8 cellular contexts compared by ENCODE assay signal in genomic region chr12:121537814-121538698, GRCh38. TPM values are rescaled to one million over a fixed set of nuclear protein-coding genes. Genes with fewer than 3 reads are reported as not detected.
DNase-seq lines count a peak whose midpoint lies in the region; ATAC-seq and TF ChIP-seq lines count a peak whose summit lies in the region.

No MANE protein-coding gene starts in this region.

- peak overlapping the region; percentile 56 for H3K4me3 Mint-ChIP-seq in chondrocyte (ENCODE audit: unreplicated experiment)

- H3K4me1 ChIP-seq in thyroid gland, result peaks cover 31 to 46% of the 10 kb centered on the region in 2 donors

- TF ChIP-seq POLR2A in thyroid gland (IDR thresholded peaks at IDR 0.05), result no peak

- H3K27ac ChIP-seq in thyroid gland, result peak overlapping the region; percentile 95 to 99 (median 96)

- no peaks in the 10 kb centered on the region for H3K27me3 ChIP-seq in thyroid gland

- no peak overlapping the region for H3K27ac Mint-ChIP-seq in chondrocyte (ENCODE audit: unreplicated experiment)

- no peaks in the 10 kb centered on the region for H3K36me3 ChIP-seq in thyroid gland

- H3K27me3 Mint-ChIP-seq in chondrocyte (ENCODE audit: low read depth), result no peaks in the 10 kb centered on the region

- H3K36me3 Mint-ChIP-seq in chondrocyte (ENCODE audit: low read depth), result peaks cover 3% of the 10 kb centered on the region

- peaks cover 19% of the 10 kb centered on the region for H3K4me1 Mint-ChIP-seq in chondrocyte (ENCODE audit: low read depth)

- peak overlapping the region; percentile 48 to 54 (median 53) for H3K4me3 ChIP-seq in thyroid gland (replicated peaks in 1 of 3)

- no peaks in the 10 kb centered on the region for H3K9me3 ChIP-seq in thyroid gland

- DNase-seq in Right ventricle myocardium inferior (ENCODE audit: missing footprints) (peak; percentile 72), cardiac septum (ENCODE audit: low spot score) (no peak), chondrocyte (ENCODE audit: low spot score) (no peak), lung microvascular endothelial cell (ENCODE audit: low read depth in 2 of 2) (peak; percentile 9 to 34), thyroid gland (peak; percentile 41 to 46), NCI-H82 treated with DMSO at 0.1 percent for 48 hours (lab: John Stamatoyannopoulos, UW; ENCODE audit: unreplicated experiment) (no peak)

- peak; percentile 14 for ATAC-seq in Right ventricle myocardium inferior
- ATAC-seq in HG03064 (IDR thresholded peaks at IDR 0.05; ENCODE audit: low read depth, unreplicated experiment), result peak; percentile 14
- ATAC-seq in SK-N-SH treated with all-trans-retinoic acid at 6 μM for 48 hours, result peak; percentile 13

- TF ChIP-seq CTCF in chondrocyte (IDR thresholded peaks at IDR 0.05) (no peak), thyroid gland (IDR thresholded peaks at IDR 0.05) (no peak)

- intact Hi-C loops in Right ventricle myocardium inferior (cut with DNase I) (loop anchor here (2.0 to 5.0 kb wide), 2 partner anchors 37 to 44 kb away; partner anchors contain the start of gene KDM2B), cardiac septum (cut with DNase I) (loop anchor here (2.0 to 5.0 kb wide), 4 partner anchors 36 to 149 kb away; partner anchors contain the start of gene ORAI1), thyroid gland (cut with DNase I) (no loop called here)

- 8 to 29% methylated on average over 7 to 26 of the region's 83 CpGs for WGBS in thyroid gland, 2 donors

- H3K9me3 Mint-ChIP-seq in chondrocyte (ENCODE audit: low read depth), result no peaks in the 10 kb centered on the region

TF ChIP-seq in SK-N-SH treated with all-trans-retinoic acid at 6 μM for 48 hours, 23 proteins besides CTCF, POLR2A, EP300 and RAD21:
- no peak for TF ChIP-seq ESRRG (CRISPR knock-in tag; IDR thresholded peaks at IDR 0.05)
- TF ChIP-seq, protein P1, sequence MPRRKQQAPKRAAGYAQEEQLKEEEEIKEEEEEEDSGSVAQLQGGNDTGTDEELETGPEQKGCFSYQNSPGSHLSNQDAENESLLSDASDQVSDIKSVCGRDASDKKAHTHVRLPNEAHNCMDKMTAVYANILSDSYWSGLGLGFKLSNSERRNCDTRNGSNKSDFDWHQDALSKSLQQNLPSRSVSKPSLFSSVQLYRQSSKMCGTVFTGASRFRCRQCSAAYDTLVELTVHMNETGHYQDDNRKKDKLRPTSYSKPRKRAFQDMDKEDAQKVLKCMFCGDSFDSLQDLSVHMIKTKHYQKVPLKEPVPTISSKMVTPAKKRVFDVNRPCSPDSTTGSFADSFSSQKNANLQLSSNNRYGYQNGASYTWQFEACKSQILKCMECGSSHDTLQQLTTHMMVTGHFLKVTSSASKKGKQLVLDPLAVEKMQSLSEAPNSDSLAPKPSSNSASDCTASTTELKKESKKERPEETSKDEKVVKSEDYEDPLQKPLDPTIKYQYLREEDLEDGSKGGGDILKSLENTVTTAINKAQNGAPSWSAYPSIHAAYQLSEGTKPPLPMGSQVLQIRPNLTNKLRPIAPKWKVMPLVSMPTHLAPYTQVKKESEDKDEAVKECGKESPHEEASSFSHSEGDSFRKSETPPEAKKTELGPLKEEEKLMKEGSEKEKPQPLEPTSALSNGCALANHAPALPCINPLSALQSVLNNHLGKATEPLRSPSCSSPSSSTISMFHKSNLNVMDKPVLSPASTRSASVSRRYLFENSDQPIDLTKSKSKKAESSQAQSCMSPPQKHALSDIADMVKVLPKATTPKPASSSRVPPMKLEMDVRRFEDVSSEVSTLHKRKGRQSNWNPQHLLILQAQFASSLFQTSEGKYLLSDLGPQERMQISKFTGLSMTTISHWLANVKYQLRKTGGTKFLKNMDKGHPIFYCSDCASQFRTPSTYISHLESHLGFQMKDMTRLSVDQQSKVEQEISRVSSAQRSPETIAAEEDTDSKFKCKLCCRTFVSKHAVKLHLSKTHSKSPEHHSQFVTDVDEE (CRISPR knock-in tag; IDR thresholded peaks at IDR 0.05), result no peak
- no peak for TF ChIP-seq TOX (CRISPR knock-in tag; IDR thresholded peaks at IDR 0.05; ENCODE audit: borderline replicate concordance)
- no peak for TF ChIP-seq PPARA (CRISPR knock-in tag; IDR thresholded peaks at IDR 0.05; ENCODE audit: borderline replicate concordance)
- TF ChIP-seq ZFP3 (CRISPR knock-in tag; IDR thresholded peaks at IDR 0.05), result no peak
- TF ChIP-seq GLIS3 (CRISPR knock-in tag; IDR thresholded peaks at IDR 0.05), result no peak
- TF ChIP-seq, protein P2, sequence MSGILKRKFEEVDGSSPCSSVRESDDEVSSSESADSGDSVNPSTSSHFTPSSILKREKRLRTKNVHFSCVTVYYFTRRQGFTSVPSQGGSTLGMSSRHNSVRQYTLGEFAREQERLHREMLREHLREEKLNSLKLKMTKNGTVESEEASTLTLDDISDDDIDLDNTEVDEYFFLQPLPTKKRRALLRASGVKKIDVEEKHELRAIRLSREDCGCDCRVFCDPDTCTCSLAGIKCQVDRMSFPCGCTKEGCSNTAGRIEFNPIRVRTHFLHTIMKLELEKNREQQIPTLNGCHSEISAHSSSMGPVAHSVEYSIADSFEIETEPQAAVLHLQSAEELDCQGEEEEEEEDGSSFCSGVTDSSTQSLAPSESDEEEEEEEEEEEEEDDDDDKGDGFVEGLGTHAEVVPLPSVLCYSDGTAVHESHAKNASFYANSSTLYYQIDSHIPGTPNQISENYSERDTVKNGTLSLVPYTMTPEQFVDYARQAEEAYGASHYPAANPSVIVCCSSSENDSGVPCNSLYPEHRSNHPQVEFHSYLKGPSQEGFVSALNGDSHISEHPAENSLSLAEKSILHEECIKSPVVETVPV (CRISPR knock-in tag; IDR thresholded peaks at IDR 0.05), result no peak
- no peak for TF ChIP-seq ZC3H10 (CRISPR knock-in tag; IDR thresholded peaks at IDR 0.05)
- no peak for TF ChIP-seq OSR1 (CRISPR knock-in tag; IDR thresholded peaks at IDR 0.05)
- no peak for TF ChIP-seq BACH2 (CRISPR knock-in tag; IDR thresholded peaks at IDR 0.05; ENCODE audit: borderline replicate concordance)
- no peak for TF ChIP-seq ZFP30 (CRISPR knock-in tag; IDR thresholded peaks at IDR 0.05)
- no peak for TF ChIP-seq ARNTL (CRISPR knock-in tag; IDR thresholded peaks at IDR 0.05; ENCODE audit: borderline replicate concordance, low read depth)
- TF ChIP-seq CSDC2 (CRISPR knock-in tag; IDR thresholded peaks at IDR 0.05), result no peak
- no peak for TF ChIP-seq ZNF8 (CRISPR knock-in tag; IDR thresholded peaks at IDR 0.05)
- TF ChIP-seq, protein P3, sequence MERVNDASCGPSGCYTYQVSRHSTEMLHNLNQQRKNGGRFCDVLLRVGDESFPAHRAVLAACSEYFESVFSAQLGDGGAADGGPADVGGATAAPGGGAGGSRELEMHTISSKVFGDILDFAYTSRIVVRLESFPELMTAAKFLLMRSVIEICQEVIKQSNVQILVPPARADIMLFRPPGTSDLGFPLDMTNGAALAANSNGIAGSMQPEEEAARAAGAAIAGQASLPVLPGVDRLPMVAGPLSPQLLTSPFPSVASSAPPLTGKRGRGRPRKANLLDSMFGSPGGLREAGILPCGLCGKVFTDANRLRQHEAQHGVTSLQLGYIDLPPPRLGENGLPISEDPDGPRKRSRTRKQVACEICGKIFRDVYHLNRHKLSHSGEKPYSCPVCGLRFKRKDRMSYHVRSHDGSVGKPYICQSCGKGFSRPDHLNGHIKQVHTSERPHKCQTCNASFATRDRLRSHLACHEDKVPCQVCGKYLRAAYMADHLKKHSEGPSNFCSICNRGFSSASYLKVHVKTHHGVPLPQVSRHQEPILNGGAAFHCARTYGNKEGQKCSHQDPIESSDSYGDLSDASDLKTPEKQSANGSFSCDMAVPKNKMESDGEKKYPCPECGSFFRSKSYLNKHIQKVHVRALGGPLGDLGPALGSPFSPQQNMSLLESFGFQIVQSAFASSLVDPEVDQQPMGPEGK (CRISPR knock-in tag; IDR thresholded peaks at IDR 0.05; ENCODE audit: borderline replicate concordance), result no peak
- no peak for TF ChIP-seq ISL1 (CRISPR knock-in tag; IDR thresholded peaks at IDR 0.05)
- TF ChIP-seq, protein P4, sequence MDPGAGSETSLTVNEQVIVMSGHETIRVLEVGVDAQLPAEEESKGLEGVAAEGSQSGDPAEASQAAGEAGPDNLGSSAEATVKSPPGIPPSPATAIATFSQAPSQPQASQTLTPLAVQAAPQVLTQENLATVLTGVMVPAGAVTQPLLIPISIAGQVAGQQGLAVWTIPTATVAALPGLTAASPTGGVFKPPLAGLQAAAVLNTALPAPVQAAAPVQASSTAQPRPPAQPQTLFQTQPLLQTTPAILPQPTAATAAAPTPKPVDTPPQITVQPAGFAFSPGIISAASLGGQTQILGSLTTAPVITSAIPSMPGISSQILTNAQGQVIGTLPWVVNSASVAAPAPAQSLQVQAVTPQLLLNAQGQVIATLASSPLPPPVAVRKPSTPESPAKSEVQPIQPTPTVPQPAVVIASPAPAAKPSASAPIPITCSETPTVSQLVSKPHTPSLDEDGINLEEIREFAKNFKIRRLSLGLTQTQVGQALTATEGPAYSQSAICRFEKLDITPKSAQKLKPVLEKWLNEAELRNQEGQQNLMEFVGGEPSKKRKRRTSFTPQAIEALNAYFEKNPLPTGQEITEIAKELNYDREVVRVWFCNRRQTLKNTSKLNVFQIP (CRISPR knock-in tag; IDR thresholded peaks at IDR 0.05; ENCODE audit: borderline replicate concordance, low read depth), result no peak
- TF ChIP-seq ZNF70 (CRISPR knock-in tag; IDR thresholded peaks at IDR 0.05), result no peak
- TF ChIP-seq SNAI2 (CRISPR knock-in tag; IDR thresholded peaks at IDR 0.05), result no peak
TF ChIP-seq in SK-N-SH treated with all-trans-retinoic acid at 6 μM for 48 hours: peak in this region for 0.

RNA-seq across cellular contexts. Expression of gene KDM2B, which starts 42.8 kb away (rescaled TPM):
- 13.1 TPM for total RNA-seq in Right ventricle myocardium inferior
- total RNA-seq in cardiac septum, result 10.1 TPM
- 21.3 to 25.3 TPM (median 21.8 TPM) in 3 replicates for total RNA-seq in chondrocyte
- 14.8 and 20.0 TPM in 2 replicates for total RNA-seq in lung microvascular endothelial cell
- 10 to 100 TPM; 15.5 to 32.1 (median 21.2) TPM for total RNA-seq in thyroid gland

Comparison
In these comparisons a context has a peak if more than half of its experiments do, and no peak if none do; other contexts are left out.
1. DNase-seq: peak in Right ventricle myocardium inferior (single experiment), lung microvascular endothelial cell (2 of 2) and thyroid gland (2 of 2); none in cardiac septum (single experiment), chondrocyte (single experiment) and NCI-H82 treated with DMSO at 0.1 percent for 48 hours (single experiment).
2. Peak in every context shown above with its lines, with median percentiles within 50 percentile points of each other: ATAC-seq.